In the genomic region with DNA sequence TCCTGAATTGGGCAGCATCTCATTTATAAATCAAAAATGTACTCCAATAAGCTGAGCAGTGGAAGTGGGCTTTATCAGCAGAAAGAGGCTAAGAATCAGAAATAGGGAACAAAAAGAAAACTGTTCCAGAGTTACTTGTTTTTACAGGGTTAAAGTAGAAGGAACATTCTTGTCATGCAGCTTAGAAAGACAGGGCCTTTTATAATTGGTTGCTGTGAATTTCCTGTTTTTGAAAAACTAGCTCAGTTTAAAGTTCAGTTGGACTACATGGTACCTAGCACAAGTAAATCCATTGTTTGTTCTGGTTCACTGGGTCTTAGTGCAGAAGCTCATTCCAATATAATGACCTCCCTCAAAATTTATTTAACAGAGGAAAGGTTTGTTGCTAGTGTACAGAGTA, we compare ENCODE assay signal across 1 cellular context.
A peak's percentile ranks its signal among the peaks of the same experiment; 100 is the strongest.
TF ChIP-seq lines count a peak whose summit lies in the region.

No MANE protein-coding gene starts in this region.

TF ChIP-seq in HepG2, 621 proteins besides CTCF, POLR2A, EP300 and RAD21 (continued from another document and continues in another):
- TF ChIP-seq, protein P1, sequence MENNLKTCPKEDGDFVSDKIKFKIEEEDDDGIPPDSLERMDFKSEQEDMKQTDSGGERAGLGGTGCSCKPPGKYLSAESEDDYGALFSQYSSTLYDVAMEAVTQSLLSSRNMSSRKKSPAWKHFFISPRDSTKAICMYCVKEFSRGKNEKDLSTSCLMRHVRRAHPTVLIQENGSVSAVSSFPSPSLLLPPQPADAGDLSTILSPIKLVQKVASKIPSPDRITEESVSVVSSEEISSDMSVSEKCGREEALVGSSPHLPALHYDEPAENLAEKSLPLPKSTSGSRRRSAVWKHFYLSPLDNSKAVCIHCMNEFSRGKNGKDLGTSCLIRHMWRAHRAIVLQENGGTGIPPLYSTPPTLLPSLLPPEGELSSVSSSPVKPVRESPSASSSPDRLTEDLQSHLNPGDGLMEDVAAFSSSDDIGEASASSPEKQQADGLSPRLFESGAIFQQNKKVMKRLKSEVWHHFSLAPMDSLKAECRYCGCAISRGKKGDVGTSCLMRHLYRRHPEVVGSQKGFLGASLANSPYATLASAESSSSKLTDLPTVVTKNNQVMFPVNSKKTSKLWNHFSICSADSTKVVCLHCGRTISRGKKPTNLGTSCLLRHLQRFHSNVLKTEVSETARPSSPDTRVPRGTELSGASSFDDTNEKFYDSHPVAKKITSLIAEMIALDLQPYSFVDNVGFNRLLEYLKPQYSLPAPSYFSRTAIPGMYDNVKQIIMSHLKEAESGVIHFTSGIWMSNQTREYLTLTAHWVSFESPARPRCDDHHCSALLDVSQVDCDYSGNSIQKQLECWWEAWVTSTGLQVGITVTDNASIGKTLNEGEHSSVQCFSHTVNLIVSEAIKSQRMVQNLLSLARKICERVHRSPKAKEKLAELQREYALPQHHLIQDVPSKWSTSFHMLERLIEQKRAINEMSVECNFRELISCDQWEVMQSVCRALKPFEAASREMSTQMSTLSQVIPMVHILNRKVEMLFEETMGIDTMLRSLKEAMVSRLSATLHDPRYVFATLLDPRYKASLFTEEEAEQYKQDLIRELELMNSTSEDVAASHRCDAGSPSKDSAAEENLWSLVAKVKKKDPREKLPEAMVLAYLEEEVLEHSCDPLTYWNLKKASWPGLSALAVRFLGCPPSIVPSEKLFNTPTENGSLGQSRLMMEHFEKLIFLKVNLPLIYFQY (CRISPR knock-in tag; IDR thresholded peaks at IDR 0.05; ENCODE audit: borderline replicate concordance), result peak; percentile 86; the same call in 1 of the 2 replicates
- no peak for TF ChIP-seq SOX6 (IDR thresholded peaks at IDR 0.05)
- peak; percentile 83 for TF ChIP-seq SOX6 (CRISPR knock-in tag; IDR thresholded peaks at IDR 0.05)
- no peak for TF ChIP-seq ATM (IDR thresholded peaks at IDR 0.05; ENCODE audit: borderline replicate concordance)
- TF ChIP-seq ZMYM4 (CRISPR knock-in tag; IDR thresholded peaks at IDR 0.05), result peak; percentile 69; the same call in 1 of the 2 replicates
- TF ChIP-seq NCOA2 (CRISPR knock-in tag; IDR thresholded peaks at IDR 0.05), result peak; percentile 67
- no peak for TF ChIP-seq SRY (CRISPR knock-in tag; IDR thresholded peaks at IDR 0.05)
- TF ChIP-seq HNF4G (IDR thresholded peaks at IDR 0.05; ENCODE audit: borderline replicate concordance, low read depth, low read length), result peak; percentile 39; the same call in 1 of the 2 replicates
- TF ChIP-seq HNF4G (CRISPR knock-in tag; IDR thresholded peaks at IDR 0.05; ENCODE audit: borderline replicate concordance, low read depth), result no peak
- TF ChIP-seq MXD4 (CRISPR knock-in tag; IDR thresholded peaks at IDR 0.05), result no peak
- TF ChIP-seq FOXC1 (CRISPR knock-in tag; IDR thresholded peaks at IDR 0.05; ENCODE audit: borderline replicate concordance), result no peak
- no peak for TF ChIP-seq ZNF777 (CRISPR knock-in tag; IDR thresholded peaks at IDR 0.05)
- TF ChIP-seq TP53 (CRISPR knock-in tag; conservative IDR thresholded peaks at IDR 0.05), result no peak
- TF ChIP-seq RCOR2 (CRISPR knock-in tag; IDR thresholded peaks at IDR 0.05), result 0 out of 2 replicates have a peak, but pooled peaks have one; percentile 38
- TF ChIP-seq HDAC6 (IDR thresholded peaks at IDR 0.05; ENCODE audit: low read depth, low read length), result no peak
- peak; percentile 82 for TF ChIP-seq POGZ (CRISPR knock-in tag; IDR thresholded peaks at IDR 0.05)
- peak; percentile 78 for TF ChIP-seq PPARG (CRISPR knock-in tag; conservative IDR thresholded peaks at IDR 0.05)
- TF ChIP-seq, protein P2, sequence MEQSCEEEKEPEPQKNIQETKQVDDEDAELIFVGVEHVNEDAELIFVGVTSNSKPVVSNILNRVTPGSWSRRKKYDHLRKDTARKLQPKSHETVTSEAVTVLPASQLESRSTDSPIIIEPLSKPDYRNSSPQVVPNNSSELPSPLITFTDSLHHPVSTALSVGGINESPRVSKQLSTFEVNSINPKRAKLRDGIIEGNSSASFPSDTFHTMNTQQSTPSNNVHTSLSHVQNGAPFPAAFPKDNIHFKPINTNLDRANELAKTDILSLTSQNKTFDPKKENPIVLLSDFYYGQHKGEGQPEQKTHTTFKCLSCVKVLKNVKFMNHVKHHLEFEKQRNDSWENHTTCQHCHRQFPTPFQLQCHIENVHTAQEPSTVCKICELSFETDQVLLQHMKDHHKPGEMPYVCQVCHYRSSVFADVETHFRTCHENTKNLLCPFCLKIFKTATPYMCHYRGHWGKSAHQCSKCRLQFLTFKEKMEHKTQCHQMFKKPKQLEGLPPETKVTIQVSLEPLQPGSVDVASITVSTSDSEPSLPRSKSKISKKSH (CRISPR knock-in tag; IDR thresholded peaks at IDR 0.05; ENCODE audit: borderline replicate concordance), result no peak
- TF ChIP-seq, protein P3, sequence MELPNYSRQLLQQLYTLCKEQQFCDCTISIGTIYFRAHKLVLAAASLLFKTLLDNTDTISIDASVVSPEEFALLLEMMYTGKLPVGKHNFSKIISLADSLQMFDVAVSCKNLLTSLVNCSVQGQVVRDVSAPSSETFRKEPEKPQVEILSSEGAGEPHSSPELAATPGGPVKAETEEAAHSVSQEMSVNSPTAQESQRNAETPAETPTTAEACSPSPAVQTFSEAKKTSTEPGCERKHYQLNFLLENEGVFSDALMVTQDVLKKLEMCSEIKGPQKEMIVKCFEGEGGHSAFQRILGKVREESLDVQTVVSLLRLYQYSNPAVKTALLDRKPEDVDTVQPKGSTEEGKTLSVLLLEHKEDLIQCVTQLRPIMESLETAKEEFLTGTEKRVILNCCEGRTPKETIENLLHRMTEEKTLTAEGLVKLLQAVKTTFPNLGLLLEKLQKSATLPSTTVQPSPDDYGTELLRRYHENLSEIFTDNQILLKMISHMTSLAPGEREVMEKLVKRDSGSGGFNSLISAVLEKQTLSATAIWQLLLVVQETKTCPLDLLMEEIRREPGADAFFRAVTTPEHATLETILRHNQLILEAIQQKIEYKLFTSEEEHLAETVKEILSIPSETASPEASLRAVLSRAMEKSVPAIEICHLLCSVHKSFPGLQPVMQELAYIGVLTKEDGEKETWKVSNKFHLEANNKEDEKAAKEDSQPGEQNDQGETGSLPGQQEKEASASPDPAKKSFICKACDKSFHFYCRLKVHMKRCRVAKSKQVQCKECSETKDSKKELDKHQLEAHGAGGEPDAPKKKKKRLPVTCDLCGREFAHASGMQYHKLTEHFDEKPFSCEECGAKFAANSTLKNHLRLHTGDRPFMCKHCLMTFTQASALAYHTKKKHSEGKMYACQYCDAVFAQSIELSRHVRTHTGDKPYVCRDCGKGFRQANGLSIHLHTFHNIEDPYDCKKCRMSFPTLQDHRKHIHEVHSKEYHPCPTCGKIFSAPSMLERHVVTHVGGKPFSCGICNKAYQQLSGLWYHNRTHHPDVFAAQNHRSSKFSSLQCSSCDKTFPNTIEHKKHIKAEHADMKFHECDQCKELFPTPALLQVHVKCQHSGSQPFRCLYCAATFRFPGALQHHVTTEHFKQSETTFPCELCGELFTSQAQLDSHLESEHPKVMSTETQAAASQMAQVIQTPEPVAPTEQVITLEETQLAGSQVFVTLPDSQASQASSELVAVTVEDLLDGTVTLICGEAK (IDR thresholded peaks at IDR 0.05), result no peak
- TF ChIP-seq, protein P3 (CRISPR knock-in tag; IDR thresholded peaks at IDR 0.05), result no peak
- TF ChIP-seq ISL2 (CRISPR knock-in tag; IDR thresholded peaks at IDR 0.05), result 0 out of 2 replicates have a peak, but pooled peaks have one; percentile 32
- 0 out of 2 replicates have a peak, but pooled peaks have one; percentile 22 for TF ChIP-seq CREM (IDR thresholded peaks at IDR 0.05)
- no peak for TF ChIP-seq CREM (CRISPR knock-in tag; IDR thresholded peaks at IDR 0.05)
- no peak for TF ChIP-seq IRF2 (CRISPR knock-in tag; IDR thresholded peaks at IDR 0.05)
- peak; percentile 86; the same call in 1 of the 2 replicates for TF ChIP-seq SOX5 (CRISPR knock-in tag; IDR thresholded peaks at IDR 0.05; ENCODE audit: borderline replicate concordance)
- no peak for TF ChIP-seq PAX8 (CRISPR knock-in tag; IDR thresholded peaks at IDR 0.05; ENCODE audit: borderline replicate concordance)
- TF ChIP-seq, protein P4, sequence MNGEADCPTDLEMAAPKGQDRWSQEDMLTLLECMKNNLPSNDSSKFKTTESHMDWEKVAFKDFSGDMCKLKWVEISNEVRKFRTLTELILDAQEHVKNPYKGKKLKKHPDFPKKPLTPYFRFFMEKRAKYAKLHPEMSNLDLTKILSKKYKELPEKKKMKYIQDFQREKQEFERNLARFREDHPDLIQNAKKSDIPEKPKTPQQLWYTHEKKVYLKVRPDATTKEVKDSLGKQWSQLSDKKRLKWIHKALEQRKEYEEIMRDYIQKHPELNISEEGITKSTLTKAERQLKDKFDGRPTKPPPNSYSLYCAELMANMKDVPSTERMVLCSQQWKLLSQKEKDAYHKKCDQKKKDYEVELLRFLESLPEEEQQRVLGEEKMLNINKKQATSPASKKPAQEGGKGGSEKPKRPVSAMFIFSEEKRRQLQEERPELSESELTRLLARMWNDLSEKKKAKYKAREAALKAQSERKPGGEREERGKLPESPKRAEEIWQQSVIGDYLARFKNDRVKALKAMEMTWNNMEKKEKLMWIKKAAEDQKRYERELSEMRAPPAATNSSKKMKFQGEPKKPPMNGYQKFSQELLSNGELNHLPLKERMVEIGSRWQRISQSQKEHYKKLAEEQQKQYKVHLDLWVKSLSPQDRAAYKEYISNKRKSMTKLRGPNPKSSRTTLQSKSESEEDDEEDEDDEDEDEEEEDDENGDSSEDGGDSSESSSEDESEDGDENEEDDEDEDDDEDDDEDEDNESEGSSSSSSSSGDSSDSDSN (CRISPR knock-in tag; IDR thresholded peaks at IDR 0.05), result no peak
- TF ChIP-seq, protein P5, sequence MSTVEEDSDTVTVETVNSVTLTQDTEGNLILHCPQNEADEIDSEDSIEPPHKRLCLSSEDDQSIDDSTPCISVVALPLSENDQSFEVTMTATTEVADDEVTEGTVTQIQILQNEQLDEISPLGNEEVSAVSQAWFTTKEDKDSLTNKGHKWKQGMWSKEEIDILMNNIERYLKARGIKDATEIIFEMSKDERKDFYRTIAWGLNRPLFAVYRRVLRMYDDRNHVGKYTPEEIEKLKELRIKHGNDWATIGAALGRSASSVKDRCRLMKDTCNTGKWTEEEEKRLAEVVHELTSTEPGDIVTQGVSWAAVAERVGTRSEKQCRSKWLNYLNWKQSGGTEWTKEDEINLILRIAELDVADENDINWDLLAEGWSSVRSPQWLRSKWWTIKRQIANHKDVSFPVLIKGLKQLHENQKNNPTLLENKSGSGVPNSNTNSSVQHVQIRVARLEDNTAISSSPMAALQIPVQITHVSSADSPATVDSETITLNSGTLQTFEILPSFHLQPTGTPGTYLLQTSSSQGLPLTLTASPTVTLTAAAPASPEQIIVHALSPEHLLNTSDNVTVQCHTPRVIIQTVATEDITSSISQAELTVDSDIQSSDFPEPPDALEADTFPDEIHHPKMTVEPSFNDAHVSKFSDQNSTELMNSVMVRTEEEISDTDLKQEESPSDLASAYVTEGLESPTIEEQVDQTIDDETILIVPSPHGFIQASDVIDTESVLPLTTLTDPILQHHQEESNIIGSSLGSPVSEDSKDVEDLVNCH (CRISPR knock-in tag; IDR thresholded peaks at IDR 0.05), result no peak
- 0 out of 2 replicates have a peak, but pooled peaks have one; percentile 6 for TF ChIP-seq CEBPG (CRISPR knock-in tag; IDR thresholded peaks at IDR 0.05)
- peak; percentile 45; the same call in 1 of the 2 replicates for TF ChIP-seq HMG20A (CRISPR knock-in tag; IDR thresholded peaks at IDR 0.05; ENCODE audit: borderline replicate concordance)
- TF ChIP-seq, protein P6, sequence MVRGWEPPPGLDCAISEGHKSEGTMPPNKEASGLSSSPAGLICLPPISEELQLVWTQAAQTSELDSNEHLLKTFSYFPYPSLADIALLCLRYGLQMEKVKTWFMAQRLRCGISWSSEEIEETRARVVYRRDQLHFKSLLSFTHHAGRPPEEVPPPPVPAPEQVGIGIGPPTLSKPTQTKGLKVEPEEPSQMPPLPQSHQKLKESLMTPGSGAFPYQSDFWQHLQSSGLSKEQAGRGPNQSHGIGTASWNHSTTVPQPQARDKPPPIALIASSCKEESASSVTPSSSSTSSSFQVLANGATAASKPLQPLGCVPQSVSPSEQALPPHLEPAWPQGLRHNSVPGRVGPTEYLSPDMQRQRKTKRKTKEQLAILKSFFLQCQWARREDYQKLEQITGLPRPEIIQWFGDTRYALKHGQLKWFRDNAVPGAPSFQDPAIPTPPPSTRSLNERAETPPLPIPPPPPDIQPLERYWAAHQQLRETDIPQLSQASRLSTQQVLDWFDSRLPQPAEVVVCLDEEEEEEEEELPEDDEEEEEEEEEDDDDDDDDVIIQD (CRISPR knock-in tag; IDR thresholded peaks at IDR 0.05; ENCODE audit: low read depth), result peak; percentile 98
- peak; percentile 44; the same call in 1 of the 2 replicates for TF ChIP-seq PHF21A (CRISPR knock-in tag; IDR thresholded peaks at IDR 0.05)
- no peak for TF ChIP-seq CC2D1A (CRISPR knock-in tag; IDR thresholded peaks at IDR 0.05)
- no peak for TF ChIP-seq RFXAP (CRISPR knock-in tag; IDR thresholded peaks at IDR 0.05; ENCODE audit: borderline replicate concordance)
- peak; percentile 72; the same call in 1 of the 2 replicates for TF ChIP-seq EHMT2 (IDR thresholded peaks at IDR 0.05; ENCODE audit: borderline replicate concordance, low read depth, low read length)
- TF ChIP-seq, protein P7, sequence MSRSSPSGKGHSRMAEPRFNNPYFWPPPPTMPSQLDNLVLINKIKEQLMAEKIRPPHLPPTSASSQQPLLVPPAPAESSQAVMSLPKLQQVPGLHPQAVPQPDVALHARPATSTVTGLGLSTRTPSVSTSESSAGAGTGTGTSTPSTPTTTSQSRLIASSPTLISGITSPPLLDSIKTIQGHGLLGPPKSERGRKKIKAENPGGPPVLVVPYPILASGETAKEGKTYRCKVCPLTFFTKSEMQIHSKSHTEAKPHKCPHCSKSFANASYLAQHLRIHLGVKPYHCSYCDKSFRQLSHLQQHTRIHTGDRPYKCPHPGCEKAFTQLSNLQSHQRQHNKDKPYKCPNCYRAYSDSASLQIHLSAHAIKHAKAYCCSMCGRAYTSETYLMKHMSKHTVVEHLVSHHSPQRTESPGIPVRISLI (CRISPR knock-in tag; IDR thresholded peaks at IDR 0.05; ENCODE audit: borderline replicate concordance), result peak; percentile 20; the same call in 1 of the 2 replicates
